15 cellular contexts compared by ENCODE assay signal in genomic region chr7:135207739-135208416, GRCh38. TPM values are rescaled to one million over a fixed set of nuclear protein-coding genes. Genes with fewer than 3 reads are reported as not detected.
A peak's percentile ranks its signal among the peaks of the same experiment; 100 is the strongest.
DNase-seq lines count a peak whose midpoint lies in the region; ATAC-seq and TF ChIP-seq lines count a peak whose summit lies in the region.
"Had no signal": no experiment of that assay in that cellular context is flagged by ENCODE, and none has a peak within 500 bp of the region (broad histone marks: within the 10 kb centered on the region; RNA-seq: fewer than 3 reads in every experiment).

No MANE protein-coding gene starts in this region.

- TF ChIP-seq POLR2A in GM19193 (IDR thresholded peaks at IDR 0.05; ENCODE audit: extremely low read depth, insufficient read depth, insufficient read length) = peak; percentile 19

- H2BK12ac ChIP-seq in H9 (ENCODE audit: insufficient read length, low read depth, low read length) = no peak overlapping the region

- POLR2A ChIA-PET in activated CD8-positive, alpha-beta T cell treated with anti-CD3 and anti-CD28 coated beads for 36 hours (lab: Charles Lee) = interaction anchor here (0.9 kb wide), 1 partner anchor 22 kb away, joined by 3 read pairs; no protein-coding TSS in a partner anchor

- no peak overlapping the region for H3T11ph ChIP-seq in H9 (ENCODE audit: low read length)

- no peak overlapping the region for H3K4me2 ChIP-seq in H9 (ENCODE audit: insufficient read depth, insufficient read length, low read length)

- no peaks in the 10 kb centered on the region for H3K9me3 Mint-ChIP-seq in CD4-positive, CD25-positive, alpha-beta regulatory T cell
- no peaks in the 10 kb centered on the region for H3K9me3 Mint-ChIP-seq in activated CD8-positive, alpha-beta T cell treated with anti-CD3 and anti-CD28 coated beads for 36 hours
- H3K9me3 Mint-ChIP-seq in memory B cell (no peaks in the 10 kb centered on the region), H9 (no peaks in the 10 kb centered on the region)
- H3K9me3 Mint-ChIP-seq: activated naive CD4-positive, alpha-beta T cell treated with anti-CD3 and anti-CD28 coated beads, Interleukin-2, amount 50 U/mL, for 24 hours had no signal

- peak overlapping the region in 2 of 3 donors; percentile 24 to 37 for H3K27ac Mint-ChIP-seq in CD4-positive, CD25-positive, alpha-beta regulatory T cell
- peak overlapping the region; percentile 36 for H3K27ac Mint-ChIP-seq in activated CD8-positive, alpha-beta T cell treated with anti-CD3 and anti-CD28 coated beads for 36 hours
- H3K27ac Mint-ChIP-seq in memory B cell = peak overlapping the region; percentile 87
- H3K27ac Mint-ChIP-seq in H9 = no peak overlapping the region; a peak in 1 of 7 replicates

- H4K5ac ChIP-seq in H9 (ENCODE audit: insufficient read length, low read depth, low read length) = no peak overlapping the region

- no peak overlapping the region for H2AFZ ChIP-seq in H9 (ENCODE audit: low read length)

- H4K91ac ChIP-seq in H9 (ENCODE audit: insufficient read length, low read depth, low read length) = no peak overlapping the region

- no peaks in the 10 kb centered on the region for H4K20me1 ChIP-seq in H9 (ENCODE audit: control insufficient read depth, insufficient read depth, insufficient read length)

- ATAC-seq in CD4-positive, CD25-positive, alpha-beta regulatory T cell (ENCODE audit: low read depth in 2 of 2) = no peak
- ATAC-seq in activated CD8-positive, alpha-beta T cell treated with anti-CD3 and anti-CD28 coated beads for 36 hours = no peak
- no peak for ATAC-seq in memory B cell (ENCODE audit: low read depth)
- no peak for ATAC-seq in HG03520 (IDR thresholded peaks at IDR 0.05; ENCODE audit: unreplicated experiment)

- H3K9me3 ChIP-seq in CD4-positive, CD25-positive, alpha-beta regulatory T cell (ENCODE audit: control insufficient read depth in 2 of 2, low read length in 2 of 2) = no peaks in the 10 kb centered on the region
- no peaks in the 10 kb centered on the region for H3K9me3 ChIP-seq in H9 (ENCODE audit: control insufficient read depth, low read depth, low read length)
- H3K9me3 ChIP-seq: testis had no signal

- no peak overlapping the region for H2BK15ac ChIP-seq in H9 (ENCODE audit: low read depth, low read length)

- no peaks in the 10 kb centered on the region for H3K79me2 ChIP-seq in H9 (ENCODE audit: insufficient read depth, low read length)

- CTCF ChIA-PET in activated CD8-positive, alpha-beta T cell treated with anti-CD3 and anti-CD28 coated beads for 36 hours (lab: Charles Lee) = interaction anchor here (0.7 to 1.1 kb wide), 2 partner anchors 67 to 222 kb away, joined by 3 to 4 read pairs; partner anchors contain the start of gene AGBL3

- intact Hi-C loops in activated CD8-positive, alpha-beta T cell treated with anti-CD3 and anti-CD28 coated beads for 36 hours (cut with micrococcal nuclease) = no loop called here

- H3K4me1 ChIP-seq in CD4-positive, CD25-positive, alpha-beta regulatory T cell (ENCODE audit: control insufficient read depth, insufficient read depth, low read length, poor library complexity, severe bottlenecking) = peaks cover 14% of the 10 kb centered on the region
- H3K4me1 ChIP-seq in H9 (ENCODE audit: insufficient read depth, low read length) = 0 out of 2 replicates have a peak, but pooled peaks cover 2% of the 10 kb centered on the region

- H3K18ac ChIP-seq in H9 (ENCODE audit: insufficient read length, low read depth, low read length) = no peak overlapping the region

- H3K4ac ChIP-seq in H9 (ENCODE audit: low read depth, low read length) = no peak overlapping the region

- H3K36me3 Mint-ChIP-seq in CD4-positive, CD25-positive, alpha-beta regulatory T cell = peaks cover 19% of the 10 kb centered on the region
- H3K36me3 Mint-ChIP-seq in activated CD8-positive, alpha-beta T cell treated with anti-CD3 and anti-CD28 coated beads for 36 hours (ENCODE audit: low read depth) = peaks cover 29% of the 10 kb centered on the region
- H3K36me3 Mint-ChIP-seq in memory B cell (peaks cover 8% of the 10 kb centered on the region), H9 (ENCODE audit: insufficient read depth in 1 of 3, low read depth in 3 of 3) (peaks cover 0 to 17% (median 8%) of the 10 kb centered on the region in 3 experiments; a peak in 6 of 7 replicates)

- no peak for DNase-seq in CD4-positive, CD25-positive, alpha-beta regulatory T cell
- no peak for DNase-seq in activated CD8-positive, alpha-beta T cell treated with anti-CD3 and anti-CD28 coated beads for 36 hours
- DNase-seq in memory B cell (ENCODE audit: low spot score in 2 of 2) (no peak), NOMO-1 treated with dmso at 0.1 percent for 144 hours (lab: John Stamatoyannopoulos, UW; ENCODE audit: unreplicated experiment) (no peak), H9 (no peak)
- no peak for DNase-seq in activated CD4-positive, alpha-beta T cell treated with anti-CD3 and anti-CD28 coated beads for 48 hours
- DNase-seq: activated CD4-positive, alpha-beta T cell treated with anti-CD3 and anti-CD28 coated beads, Interleukin-2, amount 50 U/mL, for 4 hours; AML-193; NCI-H1436; testis had no signal

- H2AK5ac ChIP-seq in H9 (ENCODE audit: insufficient read length, low read length) = no peak overlapping the region

- no peak overlapping the region for H2BK20ac ChIP-seq in H9 (ENCODE audit: low read depth, low read length, poor library complexity, severe bottlenecking)

- H2BK5ac ChIP-seq in H9 (ENCODE audit: insufficient read length, low read length) = no peak overlapping the region

- no peak overlapping the region for H3K14ac ChIP-seq in H9 (ENCODE audit: insufficient read depth, low read length)

- no peak overlapping the region for H4K8ac ChIP-seq in H9 (replicated peaks; ENCODE audit: insufficient read length, low read depth, low read length)

- no peak for TF ChIP-seq CTCF in activated CD8-positive, alpha-beta T cell treated with anti-CD3 and anti-CD28 coated beads for 36 hours (IDR thresholded peaks at IDR 0.05)
- no peak for TF ChIP-seq CTCF in H9 (conservative IDR thresholded peaks at IDR 0.05)

- H3K27me3 Mint-ChIP-seq in CD4-positive, CD25-positive, alpha-beta regulatory T cell = no peaks in the 10 kb centered on the region
- no peaks in the 10 kb centered on the region for H3K27me3 Mint-ChIP-seq in activated CD8-positive, alpha-beta T cell treated with anti-CD3 and anti-CD28 coated beads for 36 hours
- H3K27me3 Mint-ChIP-seq in memory B cell = no peaks in the 10 kb centered on the region
- peaks cover 10% of the 10 kb centered on the region for H3K27me3 Mint-ChIP-seq in H9 (ENCODE audit: low read depth)
- H3K27me3 Mint-ChIP-seq: activated naive CD4-positive, alpha-beta T cell treated with anti-CD3 and anti-CD28 coated beads, Interleukin-2, amount 50 U/mL, for 24 hours had no signal

- WGBS in H9 (ENCODE audit: extremely low coverage, insufficient read length, low lambda C conversion rate) = no CpG with 5 or more reads among the region's 4 CpGs

- no peak overlapping the region for H3K9ac ChIP-seq in H9 (ENCODE audit: extremely low read depth, insufficient read length, low read length)

- peaks cover 26 to 59% (median 38%) of the 10 kb centered on the region in 4 donors for H3K4me1 Mint-ChIP-seq in CD4-positive, CD25-positive, alpha-beta regulatory T cell
- peaks cover 49% of the 10 kb centered on the region for H3K4me1 Mint-ChIP-seq in activated CD8-positive, alpha-beta T cell treated with anti-CD3 and anti-CD28 coated beads for 36 hours (ENCODE audit: low read depth)
- H3K4me1 Mint-ChIP-seq in memory B cell (peaks cover 29% of the 10 kb centered on the region), H9 (peaks cover 3 to 16% of the 10 kb centered on the region in 2 experiments; a peak in 2 of 4 replicates)

- H3K79me1 ChIP-seq in H9 (ENCODE audit: insufficient read depth, low read depth, low read length, poor library complexity, severe bottlenecking) = no peaks in the 10 kb centered on the region

- peaks cover 8% of the 10 kb centered on the region for H3K23me2 ChIP-seq in H9 (ENCODE audit: insufficient read length, low read depth, low read length, poor library complexity, severe bottlenecking)

- H3K27ac ChIP-seq in CD4-positive, CD25-positive, alpha-beta regulatory T cell (ENCODE audit: insufficient read depth, low read length, poor library complexity, severe bottlenecking) = no peak overlapping the region
- no peak overlapping the region for H3K27ac ChIP-seq in H9 (ENCODE audit: insufficient read length, low read depth, low read length)
- H3K27ac ChIP-seq: testis had no signal

- H2BK120ac ChIP-seq in H9 (ENCODE audit: low read depth, low read length, poor library complexity, severe bottlenecking) = no peak overlapping the region

- no peak overlapping the region for H3K23ac ChIP-seq in H9 (ENCODE audit: insufficient read length, low read depth, low read length)

- no peaks in the 10 kb centered on the region for H3K27me3 ChIP-seq in CD4-positive, CD25-positive, alpha-beta regulatory T cell (ENCODE audit: control insufficient read depth, insufficient read depth, low read length)
- no peaks in the 10 kb centered on the region for H3K27me3 ChIP-seq in H9 (ENCODE audit: insufficient read depth, low read length)
- H3K27me3 ChIP-seq: testis had no signal

- no peak overlapping the region for H3K4me3 ChIP-seq in CD4-positive, CD25-positive, alpha-beta regulatory T cell (ENCODE audit: low read depth, low read length)
- H3K4me3 ChIP-seq: testis had no signal

- peak overlapping the region in 3 of 4 donors; percentile 16 to 94 (median 53) for H3K4me3 Mint-ChIP-seq in CD4-positive, CD25-positive, alpha-beta regulatory T cell
- no peak overlapping the region for H3K4me3 Mint-ChIP-seq in activated CD8-positive, alpha-beta T cell treated with anti-CD3 and anti-CD28 coated beads for 36 hours
- peak overlapping the region; percentile 63 for H3K4me3 Mint-ChIP-seq in memory B cell
- H3K4me3 Mint-ChIP-seq in H9 = no peak overlapping the region

- H3K36me3 ChIP-seq in CD4-positive, CD25-positive, alpha-beta regulatory T cell (ENCODE audit: control insufficient read depth, insufficient read depth, low read length) = peaks cover 24% of the 10 kb centered on the region

- no peak overlapping the region for H3K56ac ChIP-seq in H9 (ENCODE audit: insufficient read length, low read depth, low read length)

RNA-seq across cellular contexts. Expression of gene WDR91, which starts 3.4 kb away (rescaled TPM):
- 34.9 TPM for total RNA-seq in CD4-positive, CD25-positive, alpha-beta regulatory T cell
- polyA plus RNA-seq in CD4-positive, CD25-positive, alpha-beta regulatory T cell = 1 to 10 TPM; 3.4 to 4.7 (median 4.2) TPM
- total RNA-seq in activated CD8-positive, alpha-beta T cell treated with anti-CD3 and anti-CD28 coated beads for 36 hours = 10 to 100 TPM; 12.9 to 13.1 TPM
- 7.3 and 9.4 TPM in 2 replicates for total RNA-seq in H9 (2021)

RNA-seq across cellular contexts. Expression of gene STRA8, which starts 25.8 kb away (rescaled TPM):
- not detected for total RNA-seq in CD4-positive, CD25-positive, alpha-beta regulatory T cell
- not detected for polyA plus RNA-seq in CD4-positive, CD25-positive, alpha-beta regulatory T cell
- total RNA-seq in activated CD8-positive, alpha-beta T cell treated with anti-CD3 and anti-CD28 coated beads for 36 hours = not detected
- total RNA-seq in H9 (2021) = not detected in 2 replicates
- total RNA-seq: HT1080, lung microvascular endothelial cell had no signal

RNA-seq across cellular contexts. Expression of gene CYREN, which starts 37.4 kb away (rescaled TPM):
- 20.1 TPM for total RNA-seq in CD4-positive, CD25-positive, alpha-beta regulatory T cell
- 10 to 100 TPM; 25.3 to 39.8 (median 33.2) TPM for polyA plus RNA-seq in CD4-positive, CD25-positive, alpha-beta regulatory T cell
- 10 to 100 TPM; 32.5 to 35.4 TPM for total RNA-seq in activated CD8-positive, alpha-beta T cell treated with anti-CD3 and anti-CD28 coated beads for 36 hours
- 72.0 and 76.0 TPM in 2 replicates for total RNA-seq in H9 (2021)

Comparison
In these comparisons a context has a peak if more than half of its experiments do, and no peak if none do; other contexts are left out.
1. H3K27ac Mint-ChIP-seq: peak in CD4-positive, CD25-positive, alpha-beta regulatory T cell (2 of 3), activated CD8-positive, alpha-beta T cell treated with anti-CD3 and anti-CD28 coated beads for 36 hours (single experiment) and memory B cell (single experiment); none in H9 (0 of 3).
2. H3K4me3 Mint-ChIP-seq: peak in CD4-positive, CD25-positive, alpha-beta regulatory T cell (3 of 4) and memory B cell (single experiment); none in activated CD8-positive, alpha-beta T cell treated with anti-CD3 and anti-CD28 coated beads for 36 hours (single experiment) and H9 (0 of 2).